ENCODE assay signal across 13 cellular contexts in genomic region chr18:13269599-13270011, GRCh38. TPM values are rescaled to one million over a fixed set of nuclear protein-coding genes. Genes with fewer than 3 reads are reported as not detected.
DNase-seq lines count a peak whose midpoint lies in the region; ATAC-seq, FAIRE-seq and TF ChIP-seq lines count a peak whose summit lies in the region.
"Had no signal": no experiment of that assay in that cellular context is flagged by ENCODE, and none has a peak within 500 bp of the region (broad histone marks: within the 10 kb centered on the region; RNA-seq: fewer than 3 reads in every experiment).

No MANE protein-coding gene starts in this region.

- H3K4me1 ChIP-seq in kidney (ENCODE audit: control insufficient read depth in 1 of 2, insufficient read depth in 1 of 2, low read depth in 1 of 2, low read length in 2 of 2), result peaks cover 0 to 20% of the 10 kb centered on the region in 2 donors
- peaks cover 9 to 73% (median 46%) of the 10 kb centered on the region in 4 donors for H3K4me1 ChIP-seq in stomach

- H3K36me3 ChIP-seq in kidney (ENCODE audit: control insufficient read depth in 1 of 2, insufficient read depth in 2 of 2, low read length in 2 of 2), result no peaks in the 10 kb centered on the region
- H3K36me3 ChIP-seq in stomach, result no peaks in the 10 kb centered on the region

- ATAC-seq in HG02759 (IDR thresholded peaks at IDR 0.05; ENCODE audit: unreplicated experiment), result no peak
- no peak for ATAC-seq in HG03469 (IDR thresholded peaks at IDR 0.05; ENCODE audit: unreplicated experiment)

- H3K4me3 ChIP-seq in kidney (ENCODE audit: low read length in 2 of 2) (no peak overlapping the region), stomach (no peak overlapping the region)

- no peak for FAIRE-seq in kidney (lab: Jason Lieb, UNC)
- FAIRE-seq: A204.1 had no signal

- H3K27me3 Mint-ChIP-seq in activated T-helper 2 cell treated with anti-CD3 and anti-CD28 coated beads, Interferon-gamma antibody, Interleukin-2, Interleukin-4, amounts not matched to agents 10 μg/mL and 5 μg/mL and 100 μg/mL, durations not matched to agents 14 hours and 24 hours and 36 hours (ENCODE audit: low read depth), result no peaks in the 10 kb centered on the region

- TF ChIP-seq CTCF in kidney (IDR thresholded peaks at IDR 0.05; ENCODE audit: borderline replicate concordance, extremely low read depth, insufficient read depth) (no peak), stomach (IDR thresholded peaks at IDR 0.05) (no peak)

- H3K4me1 Mint-ChIP-seq in activated T-helper 2 cell treated with anti-CD3 and anti-CD28 coated beads, Interferon-gamma antibody, Interleukin-2, Interleukin-4, amounts not matched to agents 10 μg/mL and 5 μg/mL and 100 μg/mL, durations not matched to agents 14 hours and 24 hours and 36 hours (ENCODE audit: low read depth), result peaks cover 75% of the 10 kb centered on the region

- H3K4me3 Mint-ChIP-seq in activated T-helper 2 cell treated with anti-CD3 and anti-CD28 coated beads, Interferon-gamma antibody, Interleukin-2, Interleukin-4, amounts not matched to agents 10 μg/mL and 5 μg/mL and 100 μg/mL, durations not matched to agents 14 hours and 24 hours and 36 hours (ENCODE audit: low read depth), result no peak overlapping the region

- H3K27ac ChIP-seq in kidney (ENCODE audit: low read depth in 2 of 2, low read length in 2 of 2), result no peak overlapping the region
- H3K27ac ChIP-seq in stomach, result peak overlapping the region in 4 of 5 donors; percentile 47 to 74 (median 63)

- H3K36me3 Mint-ChIP-seq in activated T-helper 2 cell treated with anti-CD3 and anti-CD28 coated beads, Interferon-gamma antibody, Interleukin-2, Interleukin-4, amounts not matched to agents 10 μg/mL and 5 μg/mL and 100 μg/mL, durations not matched to agents 14 hours and 24 hours and 36 hours (ENCODE audit: low read depth), result peaks cover 9% of the 10 kb centered on the region

- WGBS in stomach, 5 donors, result 61 to 79% (median 73%) methylated on average over 8 of the region's 8 CpGs

- H3K27ac Mint-ChIP-seq in activated T-helper 2 cell treated with anti-CD3 and anti-CD28 coated beads, Interferon-gamma antibody, Interleukin-2, Interleukin-4, amounts not matched to agents 10 μg/mL and 5 μg/mL and 100 μg/mL, durations not matched to agents 14 hours and 24 hours and 36 hours, result peak overlapping the region; percentile 54

- no peaks in the 10 kb centered on the region for H3K27me3 ChIP-seq in stomach

- TF ChIP-seq POLR2A in stomach (IDR thresholded peaks at IDR 0.05), result no peak

- no peak overlapping the region for H3K9ac ChIP-seq in kidney (ENCODE audit: low read length in 2 of 2)

- no peak for TF ChIP-seq EP300 in stomach (IDR thresholded peaks at IDR 0.05)

- H3K9me3 ChIP-seq in kidney (ENCODE audit: control insufficient read depth in 1 of 2, low read length in 2 of 2) (no peaks in the 10 kb centered on the region), stomach (no peaks in the 10 kb centered on the region)

- intact Hi-C loops in activated T-helper 2 cell treated with anti-CD3 and anti-CD28 coated beads, Interferon-gamma antibody, Interleukin-2, Interleukin-4, amounts not matched to agents 10 μg/mL and 5 μg/mL and 100 μg/mL, durations not matched to agents 14 hours and 24 hours and 36 hours (cut with micrococcal nuclease), result loop anchor here (5.0 kb wide), 1 partner anchor 298 kb away; no protein-coding TSS in a partner anchor
- intact Hi-C loops in kidney (cut with DNase I) (no loop called here), stomach (cut with DNase I; ENCODE audit: low total_unique reads) (no loop called here)

- DNase-seq in activated CD4-positive, alpha-beta T cell treated with anti-CD3 and anti-CD28 coated beads for 48 hours, result peak; percentile 69
- DNase-seq in activated CD4-positive, alpha-beta T cell treated with anti-CD3 and anti-CD28 coated beads, Interleukin-2, amount 50 U/mL, for 1 hour, result no peak
- no peak for DNase-seq in activated T-helper 2 cell treated with anti-CD3 and anti-CD28 coated beads, Interferon-gamma antibody, Interleukin-2, Interleukin-4, amounts not matched to agents 10 μg/mL and 5 μg/mL and 100 μg/mL, durations not matched to agents 14 hours and 24 hours and 36 hours (ENCODE audit: low spot score)
- peak; percentile 80 for DNase-seq in kidney
- no peak for DNase-seq in stomach
- DNase-seq in DMS53 treated with DMSO at 0.1 percent for 48 hours (lab: John Stamatoyannopoulos, UW; ENCODE audit: unreplicated experiment), result no peak
- DNase-seq: activated effector memory CD4-positive, alpha-beta T cell treated with anti-CD3 and anti-CD28 coated beads, Interleukin-2, amount 50 U/mL, for 16 hours; DMS79 treated with DMSO at 0.1 percent for 48 hours; NCI-H1436 treated with DMSO at 0.1 percent for 48 hours; NK-92 treated with Interleukin-12 subunit alpha and Interleukin-12 subunit beta, amount 100 ng/mL, for 24 hours had no signal

- H3K9me3 Mint-ChIP-seq in activated T-helper 2 cell treated with anti-CD3 and anti-CD28 coated beads, Interferon-gamma antibody, Interleukin-2, Interleukin-4, amounts not matched to agents 10 μg/mL and 5 μg/mL and 100 μg/mL, durations not matched to agents 14 hours and 24 hours and 36 hours, result no peaks in the 10 kb centered on the region

RNA-seq across cellular contexts. Expression of gene LDLRAD4, which starts 51.0 kb away (rescaled TPM):
- total RNA-seq in activated T-helper 2 cell treated with anti-CD3 and anti-CD28 coated beads, Interferon-gamma antibody, Interleukin-2, Interleukin-4, amounts not matched to agents 10 μg/mL and 5 μg/mL and 100 μg/mL, durations not matched to agents 14 hours and 24 hours and 36 hours, result 30.5 and 32.7 TPM in 2 replicates
- total RNA-seq in kidney (42.3 TPM), stomach (10 to 100 TPM in 3 of 5 donors, 1 to 10 TPM in 2; 8.7 to 47.9 (median 10.3) TPM)
- polyA plus RNA-seq in kidney (ENCODE audit: insufficient read depth, low read depth, low replicate concordance) (2.3 TPM), stomach (1 to 10 TPM; 2.0 to 9.3 (median 4.6) TPM)

Comparison
In these comparisons a context has a peak if more than half of its experiments do, and no peak if none do; other contexts are left out.
1. DNase-seq: peak in activated CD4-positive, alpha-beta T cell treated with anti-CD3 and anti-CD28 coated beads for 48 hours (single experiment) and kidney (single experiment); none in activated CD4-positive, alpha-beta T cell treated with anti-CD3 and anti-CD28 coated beads, Interleukin-2, amount 50 U/mL, for 1 hour (single experiment), activated T-helper 2 cell treated with anti-CD3 and anti-CD28 coated beads, Interferon-gamma antibody, Interleukin-2, Interleukin-4, amounts not matched to agents 10 μg/mL and 5 μg/mL and 100 μg/mL, durations not matched to agents 14 hours and 24 hours and 36 hours (single experiment), stomach (single experiment) and DMS53 treated with DMSO at 0.1 percent for 48 hours (single experiment).
2. H3K27ac ChIP-seq: peak in stomach (4 of 5); none in kidney (0 of 2).